Comparison of ENCODE assay signal across 9 cellular contexts in genomic region chr14:67426983-67427601, GRCh38. TPM values are rescaled to one million over a fixed set of nuclear protein-coding genes. Genes with fewer than 3 reads are reported as not detected.
DNase-seq lines count a peak whose midpoint lies in the region; ATAC-seq and TF ChIP-seq lines count a peak whose summit lies in the region.
"Had no signal": no experiment of that assay in that cellular context is flagged by ENCODE, and none has a peak within 500 bp of the region (broad histone marks: within the 10 kb centered on the region; RNA-seq: fewer than 3 reads in every experiment).

No MANE protein-coding gene starts in this region.

- H3K36me3 ChIP-seq in fibroblast of lung (ENCODE audit: control insufficient read depth, insufficient read depth, low read length) (no peaks in the 10 kb centered on the region), neural cell (ENCODE audit: insufficient read depth, low read length) (no peaks in the 10 kb centered on the region)
- H3K36me3 ChIP-seq: neutrophil had no signal

- H3K79me2 ChIP-seq in fibroblast of lung (ENCODE audit: control insufficient read depth, insufficient read depth, low read length) (no peaks in the 10 kb centered on the region), neural cell (replicated peaks; ENCODE audit: insufficient read depth, low read length) (no peaks in the 10 kb centered on the region)

- TF ChIP-seq EP300 in neural cell (conservative IDR thresholded peaks at IDR 0.05; ENCODE audit: poor library complexity, severe bottlenecking) = no peak

- H3K4me3 ChIP-seq in Jurkat, Clone E6-1 (ENCODE audit: low read length) = no peak overlapping the region
- H3K4me3 ChIP-seq in fibroblast of lung (replicated peaks in 1 of 4; ENCODE audit: control extremely low read depth in 1 of 4, insufficient read depth in 1 of 4, low read depth in 3 of 4, low read length in 4 of 4) (no peak overlapping the region), neural cell (ENCODE audit: low read length) (no peak overlapping the region)

- H3K4me2 ChIP-seq in fibroblast of lung (ENCODE audit: extremely low read depth, insufficient read depth, low read length) (no peak overlapping the region), neural cell (ENCODE audit: low read length) (no peak overlapping the region)

- no peaks in the 10 kb centered on the region for H3F3A ChIP-seq in neural cell (ENCODE audit: insufficient read depth, low read length, poor library complexity, severe bottlenecking)

- no peaks in the 10 kb centered on the region for H3K9me2 ChIP-seq in neural cell (ENCODE audit: insufficient read depth, low read length)

- H3K27ac ChIP-seq in fibroblast of lung (ENCODE audit: insufficient read depth, low read length) (no peak overlapping the region), neural cell (ENCODE audit: low read length) (no peak overlapping the region)
- H3K27ac ChIP-seq: neutrophil had no signal

- TF ChIP-seq CTCF in GM10248 (IDR thresholded peaks at IDR 0.05; ENCODE audit: control extremely low read depth, extremely low read depth, low read depth, missing control alignments) (peak; percentile 83), fibroblast of lung (conservative IDR thresholded peaks at IDR 0.05 in 1 of 2, IDR thresholded peaks at IDR 0.05 in 1 of 2; ENCODE audit: low read depth in 1 of 2, low read length in 2 of 2) (peak; percentile 80 to 87), neural cell (IDR thresholded peaks at IDR 0.05; ENCODE audit: poor library complexity, severe bottlenecking) (peak; percentile 87)

- no peak overlapping the region for H3K9ac ChIP-seq in fibroblast of lung (ENCODE audit: insufficient read depth, low read length)
- no peak overlapping the region for H3K9ac ChIP-seq in neural cell (ENCODE audit: low read length)

- peaks cover 2% of the 10 kb centered on the region for H3K4me1 ChIP-seq in fibroblast of lung (ENCODE audit: control insufficient read depth, extremely low read depth, insufficient read depth, low read length)

- DNase-seq in GM10248 (ENCODE audit: extremely low spot score) = peak; percentile 86
- DNase-seq in Jurkat, Clone E6-1 (ENCODE audit: low read depth, low spot score) = peak; percentile 66
- DNase-seq in OCI-M2 (lab: John Stamatoyannopoulos, UW; ENCODE audit: unreplicated experiment) = peak; percentile 19
- peak; percentile 71 for DNase-seq in activated T-cell treated with anti-CD3 and anti-CD28 coated beads, Interleukin-2, amount 50 U/mL, for 1 hour
- DNase-seq in fibroblast of lung (ENCODE audit: low read depth in 2 of 2) = peak; percentile 70 to 81
- DNase-seq in stimulated activated naive CD8-positive, alpha-beta T cell treated with anti-CD3 and anti-CD28 coated beads, Interleukin-15, Interleukin-2, amounts not matched to agents 100 U/mL and 50 U/mL, for 24 hours = peak; percentile 67

- H3K27me3 ChIP-seq in fibroblast of lung (ENCODE audit: control insufficient read depth, insufficient read depth, low read length) (peaks cover 4% of the 10 kb centered on the region), neural cell (ENCODE audit: insufficient read depth, low read depth, low read length) (no peaks in the 10 kb centered on the region)

- POLR2A ChIA-PET in GM10248 (lab: Yijun Ruan, JAX) = no interaction called here

- H2AFZ ChIP-seq in fibroblast of lung (ENCODE audit: low read length) (no peak overlapping the region), neural cell (ENCODE audit: low read depth, low read length) (no peak overlapping the region)

- ATAC-seq in stimulated activated naive CD8-positive, alpha-beta T cell treated with anti-CD3 and anti-CD28 coated beads, Interleukin-15, Interleukin-2, amounts not matched to agents 100 U/mL and 50 U/mL, for 24 hours = peak; percentile 77
- no peak for ATAC-seq in HG03025 (IDR thresholded peaks at IDR 0.05; ENCODE audit: low FRiP score, unreplicated experiment)

- TF ChIP-seq RAD21 in neural cell (conservative IDR thresholded peaks at IDR 0.05) = peak; percentile 87

- H3K9me3 ChIP-seq in fibroblast of lung (ENCODE audit: control insufficient read depth, insufficient read depth, low read depth, low read length) (no peaks in the 10 kb centered on the region), neural cell (ENCODE audit: low read length) (no peaks in the 10 kb centered on the region)
- H3K9me3 ChIP-seq: neutrophil had no signal

- CTCF ChIA-PET in GM10248 (lab: Yijun Ruan, JAX) = interaction anchor here (0.6 to 31.7 kb wide), 44 partner anchors 10 to 1063 kb away, joined by 3 to 695 read pairs (median 5); partner anchors contain the start of genes ATP6V1D, EIF2S1, PIGH and PLEK2

- H4K20me1 ChIP-seq in fibroblast of lung (ENCODE audit: control insufficient read depth, extremely low read depth, insufficient read depth, low read length) (no peaks in the 10 kb centered on the region), neural cell (ENCODE audit: insufficient read depth) (no peaks in the 10 kb centered on the region)

TF ChIP-seq in neural cell, 6 proteins besides CTCF, POLR2A, EP300 and RAD21:
- TF ChIP-seq EZH2 (IDR thresholded peaks at IDR 0.05; ENCODE audit: borderline replicate concordance, insufficient read depth, low read length, poor library complexity, severe bottlenecking) (no peak), TAF1 (IDR thresholded peaks at IDR 0.05; ENCODE audit: low read depth) (no peak), SMC3 (conservative IDR thresholded peaks at IDR 0.05; ENCODE audit: poor library complexity) (peak; percentile 85)

RNA-seq across cellular contexts. Expression of gene PLEK2, which starts 15.1 kb away (rescaled TPM):
- not detected for polyA plus RNA-seq in Jurkat, Clone E6-1 (2012; ENCODE audit: insufficient read depth, insufficient read length)
- total RNA-seq in fibroblast of lung = 0.17 and 0.51 TPM in 2 replicates
- polyA plus RNA-seq in fibroblast of lung (1.1 and 3.5 TPM in 2 replicates), neural cell (not detected in 2 replicates)
- 1.2 and 4.2 TPM in 2 replicates for polyA plus RNA-seq in fibroblast of lung (2012)
- polyA minus RNA-seq in fibroblast of lung (ENCODE audit: low replicate concordance) (2.4 TPM in 1 of 2 replicates, not detected in the other), neural cell (not detected in 2 replicates)

Comparison
In these comparisons a context has a peak if more than half of its experiments do, and no peak if none do; other contexts are left out.
1. DNase-seq: peak in every context shown above with its lines; median percentile 86 in GM10248; 76 in fibroblast of lung; 71 in activated T-cell treated with anti-CD3 and anti-CD28 coated beads, Interleukin-2, amount 50 U/mL, for 1 hour; 67 in stimulated activated naive CD8-positive, alpha-beta T cell treated with anti-CD3 and anti-CD28 coated beads, Interleukin-15, Interleukin-2, amounts not matched to agents 100 U/mL and 50 U/mL, for 24 hours; 66 in Jurkat, Clone E6-1; 19 in OCI-M2.